In the genomic region with DNA sequence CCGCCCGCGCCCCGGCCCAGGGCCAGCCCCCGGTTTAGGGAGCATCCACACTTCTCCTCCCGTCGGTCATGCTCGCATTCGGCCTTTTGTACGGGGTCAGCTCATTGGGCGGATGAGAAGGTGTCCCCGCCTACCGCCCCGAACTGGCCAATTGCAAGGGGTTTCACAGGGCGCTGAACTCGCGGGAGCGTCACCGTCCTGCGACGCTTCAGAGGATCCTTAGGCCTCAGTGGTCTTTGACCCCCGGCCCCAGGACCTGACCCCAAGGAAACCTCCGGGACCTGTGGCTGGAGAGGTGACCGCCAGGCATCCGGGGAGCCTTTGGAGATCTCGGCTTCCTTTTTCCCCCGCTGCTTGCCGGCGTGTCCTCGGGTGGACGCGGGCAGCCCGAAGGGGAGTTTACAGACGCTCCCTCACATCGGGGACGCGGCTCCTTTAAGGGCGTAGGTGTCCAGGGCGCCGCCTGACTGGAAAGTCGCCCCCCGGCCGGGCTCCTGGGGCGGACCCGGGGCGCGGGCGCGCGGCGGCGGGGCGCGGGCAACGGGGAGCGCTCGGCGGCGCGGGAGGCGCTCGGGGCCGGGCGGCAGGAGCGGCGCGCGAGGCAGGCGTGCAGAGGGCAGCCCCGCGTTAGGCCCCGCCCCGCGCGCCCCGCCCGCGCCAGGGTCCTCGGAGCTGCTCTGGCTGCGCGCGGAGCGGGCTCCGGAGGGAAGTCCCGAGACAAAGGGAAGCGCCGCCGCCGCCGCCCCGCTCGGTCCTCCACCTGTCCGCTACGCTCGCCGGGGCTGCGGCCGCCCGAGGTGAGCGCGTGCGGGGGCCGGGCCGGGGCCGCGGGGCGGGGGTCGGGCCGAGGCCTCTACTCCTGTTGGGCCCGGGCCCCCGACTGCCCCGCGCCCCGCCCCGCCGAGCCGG, we compare ENCODE assay signal across 1 cellular context.
TF ChIP-seq lines count a peak whose summit lies in the region.

A gene (plus strand): TSS at position 660 of the 909 bp plus-strand sequence. CDS start 4,395 bp downstream, outside the sequence.

TF ChIP-seq in K562, 482 proteins besides CTCF, POLR2A, EP300 and RAD21 (continued from another document and continues in another):
- TF ChIP-seq, protein P1, sequence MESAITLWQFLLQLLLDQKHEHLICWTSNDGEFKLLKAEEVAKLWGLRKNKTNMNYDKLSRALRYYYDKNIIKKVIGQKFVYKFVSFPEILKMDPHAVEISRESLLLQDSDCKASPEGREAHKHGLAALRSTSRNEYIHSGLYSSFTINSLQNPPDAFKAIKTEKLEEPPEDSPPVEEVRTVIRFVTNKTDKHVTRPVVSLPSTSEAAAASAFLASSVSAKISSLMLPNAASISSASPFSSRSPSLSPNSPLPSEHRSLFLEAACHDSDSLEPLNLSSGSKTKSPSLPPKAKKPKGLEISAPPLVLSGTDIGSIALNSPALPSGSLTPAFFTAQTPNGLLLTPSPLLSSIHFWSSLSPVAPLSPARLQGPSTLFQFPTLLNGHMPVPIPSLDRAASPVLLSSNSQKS (CRISPR knock-in tag; IDR thresholded peaks at IDR 0.05): no peak
- TF ChIP-seq RFX5 (IDR thresholded peaks at IDR 0.05; ENCODE audit: low read depth, low read length) (no peak), ZNF212 (CRISPR knock-in tag; IDR thresholded peaks at IDR 0.05) (no peak), ADNP (tag; IDR thresholded peaks at IDR 0.05) (no peak), HCFC1 (IDR thresholded peaks at IDR 0.05; ENCODE audit: low read depth, low read length) (peak; percentile 67), ZNF133 (CRISPR knock-in tag; IDR thresholded peaks at IDR 0.05) (no peak), FOXA1 (IDR thresholded peaks at IDR 0.05; ENCODE audit: borderline replicate concordance) (no peak), ZNF584 (CRISPR knock-in tag; IDR thresholded peaks at IDR 0.05; ENCODE audit: low read depth) (no peak), ZNF561 (CRISPR knock-in tag; conservative IDR thresholded peaks at IDR 0.05) (no peak), C11orf30 (IDR thresholded peaks at IDR 0.05; ENCODE audit: low read depth) (peak; percentile 84), GABPA (tag; conservative IDR thresholded peaks at IDR 0.05; ENCODE audit: low read depth) (no peak; the same call in none of the 2 replicates), LARP7 (IDR thresholded peaks at IDR 0.05) (0 out of 2 replicates have a peak, but pooled peaks have one; percentile 34), ETV1 (tag; conservative IDR thresholded peaks at IDR 0.05; ENCODE audit: low read depth) (no peak), DIDO1 (tag; IDR thresholded peaks at IDR 0.05; ENCODE audit: low read depth) (peak; percentile 96), NBN (IDR thresholded peaks at IDR 0.05; ENCODE audit: low read depth) (peak; percentile 90), KLF13 (tag; IDR thresholded peaks at IDR 0.05; ENCODE audit: borderline replicate concordance, low read depth) (peak; percentile 75; the same call in 1 of the 2 replicates), MAFG (tag; conservative IDR thresholded peaks at IDR 0.05) (no peak), JUND (IDR thresholded peaks at IDR 0.05; ENCODE audit: borderline replicate concordance, low read depth, low read length) (peak; percentile 49), JUND (tag; IDR thresholded peaks at IDR 0.05; ENCODE audit: borderline replicate concordance, low read depth, low read length) (0 out of 3 replicates have a peak, but pooled peaks have one; percentile 26), SRSF3 (IDR thresholded peaks at IDR 0.05; ENCODE audit: insufficient read depth, low read length) (no peak), CEBPG (CRISPR knock-in tag; IDR thresholded peaks at IDR 0.05) (no peak; the same call in 1 of the 2 replicates), CEBPG (tag; conservative IDR thresholded peaks at IDR 0.05 in 1 of 2, IDR thresholded peaks at IDR 0.05 in 1 of 2) (no peak), LCOR (CRISPR knock-in tag; IDR thresholded peaks at IDR 0.05) (0 out of 2 replicates have a peak, but pooled peaks have one; percentile 60), ZNF408 (CRISPR knock-in tag; IDR thresholded peaks at IDR 0.05; ENCODE audit: low read depth) (no peak), BCOR (IDR thresholded peaks at IDR 0.05) (0 out of 2 replicates have a peak, but pooled peaks have one; percentile 36), SMAD3 (CRISPR knock-in tag; conservative IDR thresholded peaks at IDR 0.05) (peak; percentile 71; the same call in 1 of the 2 replicates), MEIS2 (IDR thresholded peaks at IDR 0.05; ENCODE audit: partially characterized antibody) (no peak), FOXM1 (IDR thresholded peaks at IDR 0.05; ENCODE audit: low read depth) (peak; percentile 84), FOXM1 (CRISPR knock-in tag; IDR thresholded peaks at IDR 0.05; ENCODE audit: low read depth) (peak; percentile 80; the same call in 1 of the 2 replicates), DACH1 (IDR thresholded peaks at IDR 0.05; ENCODE audit: partially characterized antibody) (no peak), PRMT5 (CRISPR knock-in tag; IDR thresholded peaks at IDR 0.05) (peak; percentile 92)
- TF ChIP-seq, protein P2, sequence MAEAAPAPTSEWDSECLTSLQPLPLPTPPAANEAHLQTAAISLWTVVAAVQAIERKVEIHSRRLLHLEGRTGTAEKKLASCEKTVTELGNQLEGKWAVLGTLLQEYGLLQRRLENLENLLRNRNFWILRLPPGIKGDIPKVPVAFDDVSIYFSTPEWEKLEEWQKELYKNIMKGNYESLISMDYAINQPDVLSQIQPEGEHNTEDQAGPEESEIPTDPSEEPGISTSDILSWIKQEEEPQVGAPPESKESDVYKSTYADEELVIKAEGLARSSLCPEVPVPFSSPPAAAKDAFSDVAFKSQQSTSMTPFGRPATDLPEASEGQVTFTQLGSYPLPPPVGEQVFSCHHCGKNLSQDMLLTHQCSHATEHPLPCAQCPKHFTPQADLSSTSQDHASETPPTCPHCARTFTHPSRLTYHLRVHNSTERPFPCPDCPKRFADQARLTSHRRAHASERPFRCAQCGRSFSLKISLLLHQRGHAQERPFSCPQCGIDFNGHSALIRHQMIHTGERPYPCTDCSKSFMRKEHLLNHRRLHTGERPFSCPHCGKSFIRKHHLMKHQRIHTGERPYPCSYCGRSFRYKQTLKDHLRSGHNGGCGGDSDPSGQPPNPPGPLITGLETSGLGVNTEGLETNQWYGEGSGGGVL (CRISPR knock-in tag; IDR thresholded peaks at IDR 0.05): no peak
- TF ChIP-seq, protein P3, sequence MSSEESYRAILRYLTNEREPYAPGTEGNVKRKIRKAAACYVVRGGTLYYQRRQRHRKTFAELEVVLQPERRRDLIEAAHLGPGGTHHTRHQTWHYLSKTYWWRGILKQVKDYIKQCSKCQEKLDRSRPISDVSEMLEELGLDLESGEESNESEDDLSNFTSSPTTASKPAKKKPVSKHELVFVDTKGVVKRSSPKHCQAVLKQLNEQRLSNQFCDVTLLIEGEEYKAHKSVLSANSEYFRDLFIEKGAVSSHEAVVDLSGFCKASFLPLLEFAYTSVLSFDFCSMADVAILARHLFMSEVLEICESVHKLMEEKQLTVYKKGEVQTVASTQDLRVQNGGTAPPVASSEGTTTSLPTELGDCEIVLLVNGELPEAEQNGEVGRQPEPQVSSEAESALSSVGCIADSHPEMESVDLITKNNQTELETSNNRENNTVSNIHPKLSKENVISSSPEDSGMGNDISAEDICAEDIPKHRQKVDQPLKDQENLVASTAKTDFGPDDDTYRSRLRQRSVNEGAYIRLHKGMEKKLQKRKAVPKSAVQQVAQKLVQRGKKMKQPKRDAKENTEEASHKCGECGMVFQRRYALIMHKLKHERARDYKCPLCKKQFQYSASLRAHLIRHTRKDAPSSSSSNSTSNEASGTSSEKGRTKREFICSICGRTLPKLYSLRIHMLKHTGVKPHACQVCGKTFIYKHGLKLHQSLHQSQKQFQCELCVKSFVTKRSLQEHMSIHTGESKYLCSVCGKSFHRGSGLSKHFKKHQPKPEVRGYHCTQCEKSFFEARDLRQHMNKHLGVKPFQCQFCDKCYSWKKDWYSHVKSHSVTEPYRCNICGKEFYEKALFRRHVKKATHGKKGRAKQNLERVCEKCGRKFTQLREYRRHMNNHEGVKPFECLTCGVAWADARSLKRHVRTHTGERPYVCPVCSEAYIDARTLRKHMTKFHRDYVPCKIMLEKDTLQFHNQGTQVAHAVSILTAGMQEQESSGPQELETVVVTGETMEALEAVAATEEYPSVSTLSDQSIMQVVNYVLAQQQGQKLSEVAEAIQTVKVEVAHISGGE (CRISPR knock-in tag; IDR thresholded peaks at IDR 0.05): no peak; a peak in 1 of 6 replicates
- TF ChIP-seq, protein P4, sequence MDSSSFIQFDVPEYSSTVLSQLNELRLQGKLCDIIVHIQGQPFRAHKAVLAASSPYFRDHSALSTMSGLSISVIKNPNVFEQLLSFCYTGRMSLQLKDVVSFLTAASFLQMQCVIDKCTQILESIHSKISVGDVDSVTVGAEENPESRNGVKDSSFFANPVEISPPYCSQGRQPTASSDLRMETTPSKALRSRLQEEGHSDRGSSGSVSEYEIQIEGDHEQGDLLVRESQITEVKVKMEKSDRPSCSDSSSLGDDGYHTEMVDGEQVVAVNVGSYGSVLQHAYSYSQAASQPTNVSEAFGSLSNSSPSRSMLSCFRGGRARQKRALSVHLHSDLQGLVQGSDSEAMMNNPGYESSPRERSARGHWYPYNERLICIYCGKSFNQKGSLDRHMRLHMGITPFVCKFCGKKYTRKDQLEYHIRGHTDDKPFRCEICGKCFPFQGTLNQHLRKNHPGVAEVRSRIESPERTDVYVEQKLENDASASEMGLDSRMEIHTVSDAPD (CRISPR knock-in tag; IDR thresholded peaks at IDR 0.05): no peak
- TF ChIP-seq, protein P5, sequence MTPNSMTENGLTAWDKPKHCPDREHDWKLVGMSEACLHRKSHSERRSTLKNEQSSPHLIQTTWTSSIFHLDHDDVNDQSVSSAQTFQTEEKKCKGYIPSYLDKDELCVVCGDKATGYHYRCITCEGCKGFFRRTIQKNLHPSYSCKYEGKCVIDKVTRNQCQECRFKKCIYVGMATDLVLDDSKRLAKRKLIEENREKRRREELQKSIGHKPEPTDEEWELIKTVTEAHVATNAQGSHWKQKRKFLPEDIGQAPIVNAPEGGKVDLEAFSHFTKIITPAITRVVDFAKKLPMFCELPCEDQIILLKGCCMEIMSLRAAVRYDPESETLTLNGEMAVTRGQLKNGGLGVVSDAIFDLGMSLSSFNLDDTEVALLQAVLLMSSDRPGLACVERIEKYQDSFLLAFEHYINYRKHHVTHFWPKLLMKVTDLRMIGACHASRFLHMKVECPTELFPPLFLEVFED (CRISPR knock-in tag; conservative IDR thresholded peaks at IDR 0.05): no peak
- TF ChIP-seq, protein P6, sequence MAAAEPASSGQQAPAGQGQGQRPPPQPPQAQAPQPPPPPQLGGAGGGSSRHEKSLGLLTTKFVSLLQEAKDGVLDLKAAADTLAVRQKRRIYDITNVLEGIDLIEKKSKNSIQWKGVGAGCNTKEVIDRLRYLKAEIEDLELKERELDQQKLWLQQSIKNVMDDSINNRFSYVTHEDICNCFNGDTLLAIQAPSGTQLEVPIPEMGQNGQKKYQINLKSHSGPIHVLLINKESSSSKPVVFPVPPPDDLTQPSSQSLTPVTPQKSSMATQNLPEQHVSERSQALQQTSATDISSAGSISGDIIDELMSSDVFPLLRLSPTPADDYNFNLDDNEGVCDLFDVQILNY (CRISPR knock-in tag; IDR thresholded peaks at IDR 0.05): no peak
- TF ChIP-seq, protein P7, sequence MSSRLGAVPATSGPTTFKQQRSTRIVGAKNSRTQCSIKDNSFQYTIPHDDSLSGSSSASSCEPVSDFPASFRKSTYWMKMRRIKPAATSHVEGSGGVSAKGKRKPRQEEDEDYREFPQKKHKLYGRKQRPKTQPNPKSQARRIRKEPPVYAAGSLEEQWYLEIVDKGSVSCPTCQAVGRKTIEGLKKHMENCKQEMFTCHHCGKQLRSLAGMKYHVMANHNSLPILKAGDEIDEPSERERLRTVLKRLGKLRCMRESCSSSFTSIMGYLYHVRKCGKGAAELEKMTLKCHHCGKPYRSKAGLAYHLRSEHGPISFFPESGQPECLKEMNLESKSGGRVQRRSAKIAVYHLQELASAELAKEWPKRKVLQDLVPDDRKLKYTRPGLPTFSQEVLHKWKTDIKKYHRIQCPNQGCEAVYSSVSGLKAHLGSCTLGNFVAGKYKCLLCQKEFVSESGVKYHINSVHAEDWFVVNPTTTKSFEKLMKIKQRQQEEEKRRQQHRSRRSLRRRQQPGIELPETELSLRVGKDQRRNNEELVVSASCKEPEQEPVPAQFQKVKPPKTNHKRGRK (tag; IDR thresholded peaks at IDR 0.05): no peak
- TF ChIP-seq, protein P8, sequence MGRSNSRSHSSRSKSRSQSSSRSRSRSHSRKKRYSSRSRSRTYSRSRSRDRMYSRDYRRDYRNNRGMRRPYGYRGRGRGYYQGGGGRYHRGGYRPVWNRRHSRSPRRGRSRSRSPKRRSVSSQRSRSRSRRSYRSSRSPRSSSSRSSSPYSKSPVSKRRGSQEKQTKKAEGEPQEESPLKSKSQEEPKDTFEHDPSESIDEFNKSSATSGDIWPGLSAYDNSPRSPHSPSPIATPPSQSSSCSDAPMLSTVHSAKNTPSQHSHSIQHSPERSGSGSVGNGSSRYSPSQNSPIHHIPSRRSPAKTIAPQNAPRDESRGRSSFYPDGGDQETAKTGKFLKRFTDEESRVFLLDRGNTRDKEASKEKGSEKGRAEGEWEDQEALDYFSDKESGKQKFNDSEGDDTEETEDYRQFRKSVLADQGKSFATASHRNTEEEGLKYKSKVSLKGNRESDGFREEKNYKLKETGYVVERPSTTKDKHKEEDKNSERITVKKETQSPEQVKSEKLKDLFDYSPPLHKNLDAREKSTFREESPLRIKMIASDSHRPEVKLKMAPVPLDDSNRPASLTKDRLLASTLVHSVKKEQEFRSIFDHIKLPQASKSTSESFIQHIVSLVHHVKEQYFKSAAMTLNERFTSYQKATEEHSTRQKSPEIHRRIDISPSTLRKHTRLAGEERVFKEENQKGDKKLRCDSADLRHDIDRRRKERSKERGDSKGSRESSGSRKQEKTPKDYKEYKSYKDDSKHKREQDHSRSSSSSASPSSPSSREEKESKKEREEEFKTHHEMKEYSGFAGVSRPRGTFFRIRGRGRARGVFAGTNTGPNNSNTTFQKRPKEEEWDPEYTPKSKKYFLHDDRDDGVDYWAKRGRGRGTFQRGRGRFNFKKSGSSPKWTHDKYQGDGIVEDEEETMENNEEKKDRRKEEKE (IDR thresholded peaks at IDR 0.05; ENCODE audit: borderline replicate concordance in 1 of 2, control insufficient read depth in 1 of 2, low read depth in 2 of 2, low read length in 1 of 2): no peak
- TF ChIP-seq, protein P9, sequence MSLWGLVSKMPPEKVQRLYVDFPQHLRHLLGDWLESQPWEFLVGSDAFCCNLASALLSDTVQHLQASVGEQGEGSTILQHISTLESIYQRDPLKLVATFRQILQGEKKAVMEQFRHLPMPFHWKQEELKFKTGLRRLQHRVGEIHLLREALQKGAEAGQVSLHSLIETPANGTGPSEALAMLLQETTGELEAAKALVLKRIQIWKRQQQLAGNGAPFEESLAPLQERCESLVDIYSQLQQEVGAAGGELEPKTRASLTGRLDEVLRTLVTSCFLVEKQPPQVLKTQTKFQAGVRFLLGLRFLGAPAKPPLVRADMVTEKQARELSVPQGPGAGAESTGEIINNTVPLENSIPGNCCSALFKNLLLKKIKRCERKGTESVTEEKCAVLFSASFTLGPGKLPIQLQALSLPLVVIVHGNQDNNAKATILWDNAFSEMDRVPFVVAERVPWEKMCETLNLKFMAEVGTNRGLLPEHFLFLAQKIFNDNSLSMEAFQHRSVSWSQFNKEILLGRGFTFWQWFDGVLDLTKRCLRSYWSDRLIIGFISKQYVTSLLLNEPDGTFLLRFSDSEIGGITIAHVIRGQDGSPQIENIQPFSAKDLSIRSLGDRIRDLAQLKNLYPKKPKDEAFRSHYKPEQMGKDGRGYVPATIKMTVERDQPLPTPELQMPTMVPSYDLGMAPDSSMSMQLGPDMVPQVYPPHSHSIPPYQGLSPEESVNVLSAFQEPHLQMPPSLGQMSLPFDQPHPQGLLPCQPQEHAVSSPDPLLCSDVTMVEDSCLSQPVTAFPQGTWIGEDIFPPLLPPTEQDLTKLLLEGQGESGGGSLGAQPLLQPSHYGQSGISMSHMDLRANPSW (CRISPR knock-in tag; IDR thresholded peaks at IDR 0.05): no peak
